21 cellular contexts compared by ENCODE assay signal in the genomic region with DNA sequence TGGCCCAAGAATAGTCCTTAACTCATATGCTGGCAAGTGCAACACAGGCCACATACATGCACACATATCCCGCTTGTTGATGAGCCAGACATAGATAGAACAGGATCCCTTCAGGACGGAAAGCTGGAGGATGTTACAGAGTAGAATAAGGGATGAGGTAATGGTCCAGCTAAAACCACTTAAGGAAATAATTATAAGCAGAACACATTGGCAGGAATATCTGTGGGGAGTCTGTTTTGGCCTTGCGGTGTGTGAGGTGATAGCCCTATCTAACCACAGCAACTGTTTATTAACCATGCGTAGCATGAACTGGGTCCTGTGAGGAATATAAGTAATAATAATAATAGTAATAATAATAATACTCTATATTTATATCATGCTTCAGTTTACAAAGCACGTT. TPM values are rescaled to one million over a fixed set of nuclear protein-coding genes. Genes with fewer than 3 reads are reported as not detected.
DNase-seq lines count a peak whose midpoint lies in the region; ATAC-seq, FAIRE-seq and TF ChIP-seq lines count a peak whose summit lies in the region.
"Had no signal": no experiment of that assay in that cellular context is flagged by ENCODE, and none has a peak within 500 bp of the region (broad histone marks: within the 10 kb centered on the region; RNA-seq: fewer than 3 reads in every experiment).

No MANE protein-coding gene starts in this region.

- peaks cover 11% of the 10 kb centered on the region for H3K27me3 Mint-ChIP-seq in activated T-cell treated with anti-CD3 and anti-CD28 coated beads, Interleukin-2, amount 50 U/mL, for 24 hours
- no peaks in the 10 kb centered on the region for H3K27me3 Mint-ChIP-seq in glutamatergic neuron (ENCODE audit: unreplicated experiment)

- DNase-seq in EL (peak; percentile 4), RCC 7860 (ENCODE audit: low spot score) (peak; percentile 11), fibroblast of gingiva (ENCODE audit: low read depth) (peak; percentile 11), sciatic nerve (ENCODE audit: low spot score) (no peak), middle frontal gyrus (ENCODE audit: extremely low spot score, low spot score) (no peak), glutamatergic neuron (no peak), GDM1 (lab: John Stamatoyannopoulos, UW) (no peak)
- DNase-seq in activated T-cell treated with anti-CD3 and anti-CD28 coated beads, Interleukin-2, amount 50 U/mL, for 24 hours = no peak
- DNase-seq: activated CD4-positive, alpha-beta T cell treated with anti-CD3 and anti-CD28 coated beads for 4 hours; activated gamma-delta T cell treated with Interleukin-2 at 50 U/mL for 16 hours; cerebellar nuclear complex; endodermal cell; H7; mammary epithelial cell; natural killer cell; SHP77; spleen; T-helper 17 cell had no signal

- no peak overlapping the region for H3K27ac Mint-ChIP-seq in activated T-cell treated with anti-CD3 and anti-CD28 coated beads, Interleukin-2, amount 50 U/mL, for 24 hours
- H3K27ac Mint-ChIP-seq in glutamatergic neuron (ENCODE audit: unreplicated experiment) = no peak overlapping the region
- H3K27ac Mint-ChIP-seq: endodermal cell, natural killer cell, T-helper 17 cell had no signal

- H3K4me1 Mint-ChIP-seq in activated T-cell treated with anti-CD3 and anti-CD28 coated beads, Interleukin-2, amount 50 U/mL, for 24 hours (ENCODE audit: low read depth) = no peaks in the 10 kb centered on the region
- H3K4me1 Mint-ChIP-seq in glutamatergic neuron (ENCODE audit: low read depth, unreplicated experiment) = peaks cover 1% of the 10 kb centered on the region
- H3K4me1 Mint-ChIP-seq: endodermal cell, natural killer cell, T-helper 17 cell had no signal

- TF ChIP-seq CTCF in glutamatergic neuron (IDR thresholded peaks at IDR 0.05; ENCODE audit: partially characterized antibody, unreplicated experiment) = no peak

- intact Hi-C loops in sciatic nerve (cut with DNase I) = no loop called here

- H3K36me3 Mint-ChIP-seq in activated T-cell treated with anti-CD3 and anti-CD28 coated beads, Interleukin-2, amount 50 U/mL, for 24 hours (ENCODE audit: low read depth) = no peaks in the 10 kb centered on the region
- H3K36me3 Mint-ChIP-seq in glutamatergic neuron (ENCODE audit: unreplicated experiment) = no peaks in the 10 kb centered on the region
- H3K36me3 Mint-ChIP-seq: natural killer cell had no signal

- H3K4me3 Mint-ChIP-seq in activated T-cell treated with anti-CD3 and anti-CD28 coated beads, Interleukin-2, amount 50 U/mL, for 24 hours = no peak overlapping the region
- H3K4me3 Mint-ChIP-seq in glutamatergic neuron (ENCODE audit: unreplicated experiment) = no peak overlapping the region
- H3K4me3 Mint-ChIP-seq: endodermal cell, natural killer cell, T-helper 17 cell had no signal

- peak; percentile 12 for FAIRE-seq in RCC 7860 (lab: Jason Lieb, UNC)
- FAIRE-seq: GM18507, HTR-8/SVneo had no signal

- ATAC-seq in sciatic nerve = peak; percentile 88
- ATAC-seq: gastroesophageal sphincter, natural killer cell, T-helper 17 cell had no signal

- no peaks in the 10 kb centered on the region for H3K9me3 Mint-ChIP-seq in activated T-cell treated with anti-CD3 and anti-CD28 coated beads, Interleukin-2, amount 50 U/mL, for 24 hours
- H3K9me3 Mint-ChIP-seq in glutamatergic neuron (ENCODE audit: unreplicated experiment) = no peaks in the 10 kb centered on the region
- H3K9me3 Mint-ChIP-seq: endodermal cell, natural killer cell had no signal

RNA-seq across cellular contexts. Expression of gene SCG3, which starts 25.0 kb away (rescaled TPM):
- total RNA-seq in sciatic nerve (0.13 TPM), glutamatergic neuron (ENCODE audit: unreplicated experiment) (219 TPM)
- total RNA-seq: mammary epithelial cell, natural killer cell, T-helper 17 cell had no signal

RNA-seq across cellular contexts. Expression of gene LYSMD2, which starts 31.1 kb away (rescaled TPM):
- total RNA-seq in sciatic nerve (15.7 TPM), glutamatergic neuron (ENCODE audit: unreplicated experiment) (0.78 TPM)

RNA-seq across cellular contexts. Expression of gene TMOD2, which starts 45.0 kb away (rescaled TPM):
- 148 TPM for total RNA-seq in sciatic nerve
- total RNA-seq in glutamatergic neuron (ENCODE audit: unreplicated experiment) = 75.0 TPM

Comparison
In these comparisons a context has a peak if more than half of its experiments do, and no peak if none do; other contexts are left out.
1. DNase-seq: peak in EL (single experiment), RCC 7860 (single experiment) and fibroblast of gingiva (single experiment); none in sciatic nerve (single experiment), middle frontal gyrus (single experiment), activated T-cell treated with anti-CD3 and anti-CD28 coated beads, Interleukin-2, amount 50 U/mL, for 24 hours (single experiment), glutamatergic neuron (single experiment) and GDM1 (single experiment).
2. RNA of gene SCG3, which starts 25.0 kb away (total RNA-seq): 219 TPM in glutamatergic neuron (single experiment); 0.13 TPM in sciatic nerve (single experiment); every median in the first group is over 100 times any median in the second.